Comparison of ENCODE assay signal across 7 cellular contexts in genomic region chr6:29627762-29628418, GRCh38. TPM values are rescaled to one million over a fixed set of nuclear protein-coding genes. Genes with fewer than 3 reads are reported as not detected.
DNase-seq lines count a peak whose midpoint lies in the region; ATAC-seq lines count a peak whose summit lies in the region.

No MANE protein-coding gene starts in this region.

- ATAC-seq in activated T-cell treated with anti-CD3 and anti-CD28 coated beads, Interleukin-2, amount 50 U/mL, for 4 hours, result peak; percentile 36 to 41
- ATAC-seq in stimulated activated effector memory CD8-positive, alpha-beta T cell treated with anti-CD3 and anti-CD28 coated beads, Interleukin-12 subunit alpha, Interleukin-12 subunit beta, amount 100 ng/mL, for 72 hours, result peak; percentile 37
- no peak for ATAC-seq in HG03460 (IDR thresholded peaks at IDR 0.05; ENCODE audit: unreplicated experiment)

- H3K36me3 ChIP-seq in NT2/D1 (ENCODE audit: insufficient read depth, insufficient read length, low read length) (peaks cover 19% of the 10 kb centered on the region), esophagus (ENCODE audit: control insufficient read depth in 2 of 2, insufficient read depth in 2 of 2, low read length in 1 of 2) (peaks cover 0 to 2% of the 10 kb centered on the region in 2 donors)

- H3K4me1 Mint-ChIP-seq in activated T-cell treated with anti-CD3 and anti-CD28 coated beads, Interleukin-2, amount 50 U/mL, for 4 hours (ENCODE audit: low read depth), result peaks cover 32% of the 10 kb centered on the region
- peaks cover 48% of the 10 kb centered on the region for H3K4me1 Mint-ChIP-seq in stimulated activated effector memory CD8-positive, alpha-beta T cell treated with anti-CD3 and anti-CD28 coated beads, Interleukin-12 subunit alpha, Interleukin-12 subunit beta, amount 100 ng/mL, for 72 hours

- H3K27ac ChIP-seq in esophagus (ENCODE audit: low read depth in 2 of 2, low read length in 1 of 2), result peak overlapping the region; percentile 66 to 83

- peak; percentile 52 for DNase-seq in GM19238 (ENCODE audit: insufficient read length, low spot score)
- DNase-seq in NT2/D1 (ENCODE audit: low read depth, low spot score), result peak; percentile 68
- peak; percentile 52 for DNase-seq in activated T-cell treated with anti-CD3 and anti-CD28 coated beads, Interleukin-2, amount 50 U/mL, for 4 hours
- peak; percentile 43 for DNase-seq in midbrain (lab: John Stamatoyannopoulos, UW)
- DNase-seq in stimulated activated effector memory CD8-positive, alpha-beta T cell treated with anti-CD3 and anti-CD28 coated beads, Interleukin-12 subunit alpha, Interleukin-12 subunit beta, amount 100 ng/mL, for 72 hours (ENCODE audit: low spot score in 2 of 2), result peak in 1 of 2 donors; percentile 64

- peak overlapping the region; percentile 96 for H3K9ac ChIP-seq in NT2/D1 (ENCODE audit: insufficient read length, low read depth)

- H3K27me3 Mint-ChIP-seq in activated T-cell treated with anti-CD3 and anti-CD28 coated beads, Interleukin-2, amount 50 U/mL, for 4 hours (ENCODE audit: low read depth), result peaks cover 12% of the 10 kb centered on the region

- no peaks in the 10 kb centered on the region for H3K36me3 Mint-ChIP-seq in activated T-cell treated with anti-CD3 and anti-CD28 coated beads, Interleukin-2, amount 50 U/mL, for 4 hours (ENCODE audit: insufficient read depth)
- peaks cover 12% of the 10 kb centered on the region for H3K36me3 Mint-ChIP-seq in stimulated activated effector memory CD8-positive, alpha-beta T cell treated with anti-CD3 and anti-CD28 coated beads, Interleukin-12 subunit alpha, Interleukin-12 subunit beta, amount 100 ng/mL, for 72 hours

- peak overlapping the region; percentile 81 for H3K4me3 ChIP-seq in NT2/D1 (ENCODE audit: insufficient read length, low read depth)
- H3K4me3 ChIP-seq in esophagus (ENCODE audit: low read depth in 1 of 2, low read length in 2 of 2), result peak overlapping the region; percentile 48 to 51

- peak overlapping the region; percentile 87 for H3K4me3 Mint-ChIP-seq in activated T-cell treated with anti-CD3 and anti-CD28 coated beads, Interleukin-2, amount 50 U/mL, for 4 hours
- peak overlapping the region; percentile 85 for H3K4me3 Mint-ChIP-seq in stimulated activated effector memory CD8-positive, alpha-beta T cell treated with anti-CD3 and anti-CD28 coated beads, Interleukin-12 subunit alpha, Interleukin-12 subunit beta, amount 100 ng/mL, for 72 hours

- peaks cover 11% of the 10 kb centered on the region for H3K4me1 ChIP-seq in NT2/D1 (ENCODE audit: insufficient read depth, insufficient read length)
- H3K4me1 ChIP-seq in esophagus (ENCODE audit: control insufficient read depth in 2 of 2, insufficient read depth in 2 of 2, low read length in 1 of 2), result peaks cover 5 to 12% of the 10 kb centered on the region in 2 donors

- H3K9me3 Mint-ChIP-seq in activated T-cell treated with anti-CD3 and anti-CD28 coated beads, Interleukin-2, amount 50 U/mL, for 4 hours, result no peaks in the 10 kb centered on the region
- no peaks in the 10 kb centered on the region for H3K9me3 Mint-ChIP-seq in stimulated activated effector memory CD8-positive, alpha-beta T cell treated with anti-CD3 and anti-CD28 coated beads, Interleukin-12 subunit alpha, Interleukin-12 subunit beta, amount 100 ng/mL, for 72 hours

- WGBS in esophagus, 2 donors, result 1% methylated on average over 26 to 51 of the region's 51 CpGs

- H3K27ac Mint-ChIP-seq in stimulated activated effector memory CD8-positive, alpha-beta T cell treated with anti-CD3 and anti-CD28 coated beads, Interleukin-12 subunit alpha, Interleukin-12 subunit beta, amount 100 ng/mL, for 72 hours, result peak overlapping the region; percentile 70

- H3K9me3 ChIP-seq in NT2/D1 (ENCODE audit: insufficient read depth, low read length), result no peaks in the 10 kb centered on the region
- H3K9me3 ChIP-seq in esophagus (ENCODE audit: control insufficient read depth in 2 of 2, insufficient read depth in 1 of 2, low read depth in 1 of 2, low read length in 1 of 2), result no peaks in the 10 kb centered on the region

- H3K27me3 ChIP-seq in NT2/D1 (ENCODE audit: insufficient read depth, insufficient read length), result no peaks in the 10 kb centered on the region
- H3K27me3 ChIP-seq in esophagus (ENCODE audit: control insufficient read depth in 1 of 2, insufficient read depth in 2 of 2, low read length in 2 of 2), result no peaks in the 10 kb centered on the region

RNA-seq across cellular contexts. Expression of gene GABBR1, which starts 5.1 kb away (rescaled TPM):
- 1 to 10 TPM; 4.2 to 5.6 (median 4.7) TPM for total RNA-seq in activated T-cell treated with anti-CD3 and anti-CD28 coated beads, Interleukin-2, amount 50 U/mL, for 4 hours
- polyA plus RNA-seq in esophagus, result 10 to 100 TPM; 13.0 to 28.1 TPM

RNA-seq across cellular contexts. Expression of gene MOG, which starts 29.0 kb away (rescaled TPM):
- not detected for total RNA-seq in activated T-cell treated with anti-CD3 and anti-CD28 coated beads, Interleukin-2, amount 50 U/mL, for 4 hours
- not detected for polyA plus RNA-seq in esophagus

RNA-seq across cellular contexts. Expression of gene OR2H2, which starts 43.0 kb away (rescaled TPM):
- total RNA-seq in activated T-cell treated with anti-CD3 and anti-CD28 coated beads, Interleukin-2, amount 50 U/mL, for 4 hours, result not detected
- polyA plus RNA-seq in esophagus, result not detected

RNA-seq across cellular contexts. Expression of gene ZFP57, which starts 53.1 kb away (rescaled TPM):
- not detected for total RNA-seq in activated T-cell treated with anti-CD3 and anti-CD28 coated beads, Interleukin-2, amount 50 U/mL, for 4 hours
- polyA plus RNA-seq in esophagus, result 1 to 10 TPM in 1 of 2 donors, under 1 TPM in 1; 0.06 to 1.3 TPM
